Comparison of ENCODE assay signal across 29 cellular contexts in the genomic region with DNA sequence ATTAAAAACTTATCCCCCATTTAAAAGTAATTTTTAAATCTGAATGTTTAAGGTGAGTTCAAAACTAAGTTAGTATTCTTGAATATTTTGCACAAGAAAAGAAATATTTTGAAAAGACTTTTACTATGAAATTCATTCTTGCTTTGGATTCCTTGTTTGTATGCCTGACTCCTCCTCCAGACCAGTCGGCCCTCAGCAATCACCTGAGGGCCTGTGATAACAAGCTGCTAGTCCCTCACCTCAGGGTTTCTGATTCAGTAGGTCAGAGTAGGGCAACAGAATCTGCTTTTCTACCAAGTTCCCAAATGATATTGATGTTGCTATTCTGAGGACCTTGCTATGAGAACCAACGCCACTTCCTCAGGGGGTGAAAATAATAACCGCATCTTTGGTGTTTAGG.
"Had no signal": no experiment of that assay in that cellular context is flagged by ENCODE, and none has a peak within 500 bp of the region (broad histone marks: within the 10 kb centered on the region; RNA-seq: fewer than 3 reads in every experiment).

No MANE protein-coding gene starts in this region.

- H3K27me3 Mint-ChIP-seq: activated B cell treated with CpG ODN at 0.5 μM for 24 hours; activated naive CD8-positive, alpha-beta T cell; central memory CD8-positive, alpha-beta T cell; dendritic cell treated with granulocyte-macrophage colony-stimulating factor and Interleukin-4, amounts not matched to agents 40 ng/mL and 50 ng/mL, for 4 days had no signal

- H3K27ac ChIP-seq: body of pancreas, coronary artery, dorsolateral prefrontal cortex, esophagus muscularis mucosa, foreskin keratinocyte, gastrocnemius medialis, heart right ventricle, VCaP had no signal

- H3K4me3 Mint-ChIP-seq: activated B cell treated with CpG ODN at 0.5 μM for 24 hours; activated CD8-positive, alpha-beta T cell treated with anti-CD3 and anti-CD28 coated beads for 36 hours; activated naive CD8-positive, alpha-beta T cell; activated T-cell treated with anti-CD3 and anti-CD28 coated beads, Interleukin-2, amount 50 U/mL, for 4 hours; activated T-helper 17 cell treated with anti-CD3 and anti-CD28 coated beads, Interleukin-2, amount 50 U/mL, for 72 hours; central memory CD8-positive, alpha-beta T cell; dendritic cell treated with granulocyte-macrophage colony-stimulating factor and Interleukin-4, amounts not matched to agents 40 ng/mL and 50 ng/mL, for 4 days had no signal

- H3K27ac Mint-ChIP-seq: activated B cell treated with CpG ODN at 0.5 μM for 24 hours; activated CD8-positive, alpha-beta T cell treated with anti-CD3 and anti-CD28 coated beads for 36 hours; activated naive CD8-positive, alpha-beta T cell; activated T-helper 17 cell treated with anti-CD3 and anti-CD28 coated beads, Interleukin-2, amount 50 U/mL, for 72 hours; dendritic cell treated with granulocyte-macrophage colony-stimulating factor and Interleukin-4, amounts not matched to agents 40 ng/mL and 50 ng/mL, for 4 days had no signal

- H3K36me3 Mint-ChIP-seq: activated naive CD8-positive, alpha-beta T cell had no signal

- DNase-seq: activated B cell treated with CpG ODN at 0.5 μM for 24 hours; activated CD4-positive, alpha-beta T cell treated with anti-CD3 and anti-CD28 coated beads for 48 hours; activated CD4-positive, alpha-beta T cell treated with anti-CD3 and anti-CD28 coated beads, Interleukin-2, amount 50 U/mL, for 1 hour; activated CD4-positive, alpha-beta T cell treated with anti-CD3 and anti-CD28 coated beads, Interleukin-2, amount 50 U/mL, for 48 hours; activated CD8-positive, alpha-beta memory T cell treated with anti-CD3 and anti-CD28 coated beads for 24 hours; activated CD8-positive, alpha-beta T cell treated with anti-CD3 and anti-CD28 coated beads for 36 hours; activated effector memory CD4-positive, alpha-beta T cell treated with Interleukin-2 at 50 U/mL for 16 hours; activated gamma-delta T cell treated with Interleukin-2 at 50 U/mL for 16 hours; activated naive CD4-positive, alpha-beta T cell treated with anti-CD3 and anti-CD28 coated beads, Interleukin-2, amount 50 U/mL, for 16 hours; activated naive CD4-positive, alpha-beta T cell treated with Interleukin-2 at 50 U/mL for 16 hours; activated T-cell treated with anti-CD3 and anti-CD28 coated beads, Interleukin-2, amount 50 U/mL, for 4 hours; amniotic stem cell; aorta; body of pancreas; dorsolateral prefrontal cortex; effector memory CD4-positive, alpha-beta T cell; erythroblast; foreskin keratinocyte; gastrocnemius medialis; heart right ventricle; T-helper 2 cell had no signal

- H3K4me1 ChIP-seq: body of pancreas, esophagus muscularis mucosa, foreskin keratinocyte, gastrocnemius medialis had no signal

- H3K4me1 Mint-ChIP-seq: activated B cell treated with CpG ODN at 0.5 μM for 24 hours; activated T-helper 17 cell treated with anti-CD3 and anti-CD28 coated beads, Interleukin-2, amount 50 U/mL, for 72 hours; central memory CD8-positive, alpha-beta T cell had no signal

- H3K4me3 ChIP-seq: body of pancreas, coronary artery, dorsolateral prefrontal cortex, esophagus muscularis mucosa, gastrocnemius medialis, heart right ventricle had no signal

- H3K9me3 Mint-ChIP-seq: activated B cell treated with CpG ODN at 0.5 μM for 24 hours; activated CD8-positive, alpha-beta T cell treated with anti-CD3 and anti-CD28 coated beads for 36 hours; activated T-cell treated with anti-CD3 and anti-CD28 coated beads, Interleukin-2, amount 50 U/mL, for 4 hours; activated T-helper 17 cell treated with anti-CD3 and anti-CD28 coated beads, Interleukin-2, amount 50 U/mL, for 72 hours; central memory CD8-positive, alpha-beta T cell; dendritic cell treated with granulocyte-macrophage colony-stimulating factor and Interleukin-4, amounts not matched to agents 40 ng/mL and 50 ng/mL, for 4 days had no signal

- H3K9me3 ChIP-seq: body of pancreas, esophagus muscularis mucosa, gastrocnemius medialis, heart right ventricle had no signal

- H3K27me3 ChIP-seq: body of pancreas, dorsolateral prefrontal cortex, esophagus muscularis mucosa, foreskin keratinocyte, gastrocnemius medialis, heart right ventricle had no signal

- ATAC-seq: activated CD4-positive, CD25-positive, alpha-beta regulatory T cell treated with anti-CD3 and anti-CD28 coated beads, Interleukin-2, amount 50 U/mL, for 24 hours; activated CD8-positive, alpha-beta T cell treated with anti-CD3 and anti-CD28 coated beads for 36 hours; activated T-cell treated with anti-CD3 and anti-CD28 coated beads, Interleukin-2, amount 50 U/mL, for 4 hours; activated T-helper 17 cell treated with anti-CD3 and anti-CD28 coated beads, Interleukin-2, amount 50 U/mL, for 72 hours; body of pancreas; foreskin keratinocyte; gastrocnemius medialis; heart right ventricle had no signal
